Comparison of ENCODE assay signal across 28 cellular contexts in genomic region chr20:21703740-21704407, GRCh38. TPM values are rescaled to one million over a fixed set of nuclear protein-coding genes. Genes with fewer than 3 reads are reported as not detected.
A peak's percentile ranks its signal among the peaks of the same experiment; 100 is the strongest.
DNase-seq lines count a peak whose midpoint lies in the region; ATAC-seq, FAIRE-seq and TF ChIP-seq lines count a peak whose summit lies in the region.
"Had no signal": no experiment of that assay in that cellular context is flagged by ENCODE, and none has a peak within 500 bp of the region (broad histone marks: within the 10 kb centered on the region; RNA-seq: fewer than 3 reads in every experiment).

No MANE protein-coding gene starts in this region.

- H3K36me3 Mint-ChIP-seq in activated naive CD4-positive, alpha-beta T cell treated with anti-CD3 and anti-CD28 coated beads, Interleukin-2, amount 10 ng/mL, durations not matched to agents 7 days and 5 days: no peaks in the 10 kb centered on the region
- H3K36me3 Mint-ChIP-seq in activated naive CD8-positive, alpha-beta T cell treated with anti-CD3 and anti-CD28 coated beads, Interleukin-2, amount 50 U/mL, for 24 hours (ENCODE audit: low read depth): no peaks in the 10 kb centered on the region
- no peaks in the 10 kb centered on the region for H3K36me3 Mint-ChIP-seq in mesothelial cell of epicardium
- H3K36me3 Mint-ChIP-seq: CD8-positive, alpha-beta memory T cell had no signal

- FAIRE-seq in H54 (lab: Jason Lieb, UNC): no peak
- FAIRE-seq: GM12891 had no signal

- in situ Hi-C loops in gastrocnemius medialis (cut with MboI; ENCODE audit: low sequenced_read_pairs in 4 of 4): loop anchor here in 3 of 4 donors (25.0 kb wide), 2 partner anchors 408 to 608 kb away; no protein-coding TSS in a partner anchor

- H3K9me3 ChIP-seq in thymus (ENCODE audit: control insufficient read depth) (peaks cover 1% of the 10 kb centered on the region), gastrocnemius medialis (no peaks in the 10 kb centered on the region)
- H3K9me3 ChIP-seq: BE2C, heart left ventricle, MG63, SJSA1 had no signal

- H3K4me1 Mint-ChIP-seq in activated naive CD4-positive, alpha-beta T cell treated with anti-CD3 and anti-CD28 coated beads, Interleukin-2, amount 10 ng/mL, durations not matched to agents 7 days and 5 days: no peaks in the 10 kb centered on the region
- no peaks in the 10 kb centered on the region for H3K4me1 Mint-ChIP-seq in activated naive CD8-positive, alpha-beta T cell treated with anti-CD3 and anti-CD28 coated beads, Interleukin-2, amount 50 U/mL, for 24 hours
- H3K4me1 Mint-ChIP-seq in mesothelial cell of epicardium: peaks cover 5% of the 10 kb centered on the region

- H3K36me3 ChIP-seq in thymus (ENCODE audit: control insufficient read depth, insufficient read depth): no peaks in the 10 kb centered on the region
- no peaks in the 10 kb centered on the region for H3K36me3 ChIP-seq in gastrocnemius medialis
- H3K36me3 ChIP-seq: BE2C, heart left ventricle, MG63, SJSA1 had no signal

- TF ChIP-seq POLR2A in gastrocnemius medialis (IDR thresholded peaks at IDR 0.05) (no peak), H54 (IDR thresholded peaks at IDR 0.05; ENCODE audit: low read depth, low read length) (no peak)

- intact Hi-C loops in gastrocnemius medialis (cut with DNase I; ENCODE audit: low total_unique reads): no loop called here

- no peaks in the 10 kb centered on the region for H3K9me3 Mint-ChIP-seq in activated naive CD4-positive, alpha-beta T cell treated with anti-CD3 and anti-CD28 coated beads, Interleukin-2, amount 10 ng/mL, durations not matched to agents 7 days and 5 days
- H3K9me3 Mint-ChIP-seq in activated naive CD8-positive, alpha-beta T cell treated with anti-CD3 and anti-CD28 coated beads, Interleukin-2, amount 50 U/mL, for 24 hours: no peaks in the 10 kb centered on the region
- no peaks in the 10 kb centered on the region for H3K9me3 Mint-ChIP-seq in mesothelial cell of epicardium
- H3K9me3 Mint-ChIP-seq: activated naive CD4-positive, alpha-beta T cell treated with anti-CD3 and anti-CD28 coated beads for 36 hours; activated T-helper 1 cell treated with anti-CD3 and anti-CD28 coated beads, Interleukin-12 subunit alpha, Interleukin-12 subunit beta, Interleukin-2, Interleukin-4 antibody, amounts not matched to agents 30 ng/mL and 10 ng/mL and 1 ng/mL, durations not matched to agents 14 hours and 24 hours and 36 hours; effector memory CD8-positive, alpha-beta T cell; stimulated activated naive CD8-positive, alpha-beta T cell treated with anti-CD3 and anti-CD28 coated beads, Interleukin-15, amount 100 ng/mL, for 72 hours had no signal

- H3K27ac ChIP-seq in thymus (ENCODE audit: low read depth) (peak overlapping the region; percentile 19), gastrocnemius medialis (no peak overlapping the region)
- H3K27ac ChIP-seq: heart left ventricle, SJSA1 had no signal

- peak overlapping the region; percentile 45 for H3K27ac Mint-ChIP-seq in activated naive CD4-positive, alpha-beta T cell treated with anti-CD3 and anti-CD28 coated beads, Interleukin-2, amount 10 ng/mL, durations not matched to agents 7 days and 5 days
- H3K27ac Mint-ChIP-seq in activated naive CD8-positive, alpha-beta T cell treated with anti-CD3 and anti-CD28 coated beads, Interleukin-2, amount 50 U/mL, for 24 hours: peak overlapping the region; percentile 23
- no peak overlapping the region for H3K27ac Mint-ChIP-seq in mesothelial cell of epicardium
- H3K27ac Mint-ChIP-seq: activated naive CD4-positive, alpha-beta T cell treated with anti-CD3 and anti-CD28 coated beads for 36 hours; activated T-helper 1 cell treated with anti-CD3 and anti-CD28 coated beads, Interleukin-12 subunit alpha, Interleukin-12 subunit beta, Interleukin-2, Interleukin-4 antibody, amounts not matched to agents 30 ng/mL and 10 ng/mL and 1 ng/mL, durations not matched to agents 14 hours and 24 hours and 36 hours; CD8-positive, alpha-beta memory T cell; effector memory CD8-positive, alpha-beta T cell; stimulated activated naive CD8-positive, alpha-beta T cell treated with anti-CD3 and anti-CD28 coated beads, Interleukin-15, amount 100 ng/mL, for 72 hours had no signal

- H3K27me3 Mint-ChIP-seq in activated naive CD4-positive, alpha-beta T cell treated with anti-CD3 and anti-CD28 coated beads, Interleukin-2, amount 10 ng/mL, durations not matched to agents 7 days and 5 days: peaks cover 98% of the 10 kb centered on the region
- H3K27me3 Mint-ChIP-seq in activated naive CD8-positive, alpha-beta T cell treated with anti-CD3 and anti-CD28 coated beads, Interleukin-2, amount 50 U/mL, for 24 hours: peaks cover 88% of the 10 kb centered on the region
- peaks cover 98% of the 10 kb centered on the region for H3K27me3 Mint-ChIP-seq in mesothelial cell of epicardium (ENCODE audit: low read depth)

- DNase-seq in activated naive CD4-positive, alpha-beta T cell treated with anti-CD3 and anti-CD28 coated beads, Interleukin-2, amount 10 ng/mL, durations not matched to agents 7 days and 5 days: no peak
- no peak for DNase-seq in activated naive CD4-positive, alpha-beta T cell treated with anti-CD3 and anti-CD28 coated beads, Interleukin-2, amount 50 U/mL, for 16 hours
- no peak for DNase-seq in activated naive CD8-positive, alpha-beta T cell treated with anti-CD3 and anti-CD28 coated beads, Interleukin-2, amount 50 U/mL, for 24 hours
- DNase-seq in mesothelial cell of epicardium (ENCODE audit: low spot score in 2 of 2, unreplicated experiment in 2 of 2): no peak
- no peak for DNase-seq in gastrocnemius medialis
- no peak for DNase-seq in H54 (ENCODE audit: insufficient read length, low spot score)
- DNase-seq in SHP77 treated with DMSO at 0.1 percent for 48 hours (lab: John Stamatoyannopoulos, UW): no peak
- DNase-seq: ACHN; activated CD4-positive, alpha-beta T cell treated with anti-CD3 and anti-CD28 coated beads for 48 hours; activated naive CD4-positive, alpha-beta T cell treated with anti-CD3 and anti-CD28 coated beads for 36 hours; CD8-positive, alpha-beta memory T cell; cortex of kidney; effector memory CD8-positive, alpha-beta T cell; foreskin fibroblast; NCI-H2107; stimulated activated naive CD8-positive, alpha-beta T cell treated with anti-CD3 and anti-CD28 coated beads, Interleukin-15, amount 100 ng/mL, for 72 hours had no signal

- WGBS in thymus: 12% methylated on average over 19 of the region's 19 CpGs

- peaks cover 85% of the 10 kb centered on the region for H3K27me3 ChIP-seq in thymus (ENCODE audit: control insufficient read depth, insufficient read depth)
- H3K27me3 ChIP-seq in gastrocnemius medialis: peaks cover 36 to 53% (median 50%) of the 10 kb centered on the region in 3 donors

- CTCF ChIA-PET in activated naive CD4-positive, alpha-beta T cell treated with anti-CD3 and anti-CD28 coated beads, Interleukin-2, amount 10 ng/mL, durations not matched to agents 7 days and 5 days (lab: Charles Lee): no interaction called here

- no peak overlapping the region for H3K4me3 Mint-ChIP-seq in activated naive CD4-positive, alpha-beta T cell treated with anti-CD3 and anti-CD28 coated beads, Interleukin-2, amount 10 ng/mL, durations not matched to agents 7 days and 5 days
- H3K4me3 Mint-ChIP-seq in activated naive CD8-positive, alpha-beta T cell treated with anti-CD3 and anti-CD28 coated beads, Interleukin-2, amount 50 U/mL, for 24 hours: no peak overlapping the region
- H3K4me3 Mint-ChIP-seq in mesothelial cell of epicardium: peak overlapping the region; percentile 55
- H3K4me3 Mint-ChIP-seq: activated naive CD4-positive, alpha-beta T cell treated with anti-CD3 and anti-CD28 coated beads for 36 hours; activated T-helper 1 cell treated with anti-CD3 and anti-CD28 coated beads, Interleukin-12 subunit alpha, Interleukin-12 subunit beta, Interleukin-2, Interleukin-4 antibody, amounts not matched to agents 30 ng/mL and 10 ng/mL and 1 ng/mL, durations not matched to agents 14 hours and 24 hours and 36 hours; CD8-positive, alpha-beta memory T cell; effector memory CD8-positive, alpha-beta T cell had no signal

- no peak for TF ChIP-seq CTCF in mesothelial cell of epicardium (IDR thresholded peaks at IDR 0.05; ENCODE audit: unreplicated experiment)
- no peak for TF ChIP-seq CTCF in gastrocnemius medialis (IDR thresholded peaks at IDR 0.05 in 4 of 5, conservative IDR thresholded peaks at IDR 0.05 in 1 of 5)

- H3K4me3 ChIP-seq in thymus (ENCODE audit: low read length) (no peak overlapping the region), gastrocnemius medialis (no peak overlapping the region)
- H3K4me3 ChIP-seq: MG63, SJSA1 had no signal

- ATAC-seq in activated naive CD8-positive, alpha-beta T cell treated with anti-CD3 and anti-CD28 coated beads, Interleukin-2, amount 50 U/mL, for 24 hours: no peak
- ATAC-seq in gastrocnemius medialis: no peak
- ATAC-seq: effector memory CD8-positive, alpha-beta T cell had no signal

- H3K4me1 ChIP-seq in thymus (ENCODE audit: control insufficient read depth, insufficient read depth, low read length) (no peaks in the 10 kb centered on the region), gastrocnemius medialis (no peaks in the 10 kb centered on the region)
- H3K4me1 ChIP-seq: BE2C, SJSA1 had no signal

RNA-seq across cellular contexts. Expression of gene PAX1, which starts 1.6 kb away (rescaled TPM):
- total RNA-seq in mesothelial cell of epicardium: not detected in 3 replicates
- polyA plus RNA-seq in thymus: 35.6 TPM
- total RNA-seq in gastrocnemius medialis: under 1 TPM in 2 of 4 donors, not detected in 2; 0.10 to 0.24 TPM
- total RNA-seq: activated naive CD4-positive, alpha-beta T cell treated with anti-CD3 and anti-CD28 coated beads for 36 hours; activated T-helper 1 cell treated with anti-CD3 and anti-CD28 coated beads, Interleukin-12 subunit alpha, Interleukin-12 subunit beta, Interleukin-2, Interleukin-4 antibody, amounts not matched to agents 30 ng/mL and 10 ng/mL and 1 ng/mL, durations not matched to agents 14 hours and 24 hours and 36 hours; CD8-positive, alpha-beta memory T cell; esophagus mucosa; HT1080; left cardiac atrium; lung microvascular endothelial cell; RPMI7951; SJSA1 had no signal
- polyA plus RNA-seq: CD8-positive, alpha-beta memory T cell; heart left ventricle had no signal
